In genomic region chr12:122834921-122835692, GRCh38 we compare ENCODE assay signal across 8 cellular contexts. TPM values are rescaled to one million over a fixed set of nuclear protein-coding genes. Genes with fewer than 3 reads are reported as not detected.
DNase-seq lines count a peak whose midpoint lies in the region; ATAC-seq and TF ChIP-seq lines count a peak whose summit lies in the region.

Gene HIP1R (plus strand): TSS chr12:122835457. CDS start chr12:122835551, 94 bp downstream.

- H2BK12ac ChIP-seq in mesenchymal stem cell (ENCODE audit: low read length in 2 of 2): peak within 1 kb of the TSS in 1 of 2 experiments; percentile 35

- in situ Hi-C loops in IMR-90 (cut with MboI; ENCODE audit: low sequenced_read_pairs): no loop called here

- peak within 1 kb of the TSS; percentile 7; the same call in 1 of the 2 replicates for H2AK5ac ChIP-seq in IMR-90 (ENCODE audit: low read depth, low read length)
- H2AK5ac ChIP-seq in mesenchymal stem cell (ENCODE audit: low read length, severe bottlenecking): no peak within 1 kb of the TSS

- BruUV-seq in IMR-90 (replicated peaks; lab: Mats Ljungman, UMichigan): no TSS peak

- H3K4me2 ChIP-seq in IMR-90 (ENCODE audit: low read depth, low read length) (peak within 1 kb of the TSS; percentile 98), mesenchymal stem cell (ENCODE audit: low read length, poor library complexity, severe bottlenecking) (peak within 1 kb of the TSS; percentile 91)

- peak within 1 kb of the TSS; percentile 90 for H2AFZ ChIP-seq in IMR-90 (replicated peaks; ENCODE audit: low read length, poor library complexity)
- H2AFZ ChIP-seq in mesenchymal stem cell (ENCODE audit: low read depth, low read length): peak within 1 kb of the TSS; percentile 94

- DNase-seq in IMR-90 (no peak), ecto neural progenitor cell (ENCODE audit: low spot score) (peak; percentile 78), mesenchymal stem cell (no peak), NCI-H1436 (lab: John Stamatoyannopoulos, UW) (no peak), kidney glomerular epithelial cell (lab: John Stamatoyannopoulos, UW) (no peak)
- peak; percentile 44 to 55 for DNase-seq in activated CD4-positive, alpha-beta T cell treated with anti-CD3 and anti-CD28 coated beads, Interleukin-2, amount 50 U/mL, for 4 hours
- DNase-seq in stimulated activated CD8-positive, alpha-beta memory T cell treated with anti-CD3 and anti-CD28 coated beads, Interleukin-15, amount 100 ng/mL, for 1 hour (ENCODE audit: low read depth): peak; percentile 20

- H3K56ac ChIP-seq in IMR-90 (ENCODE audit: extremely low read depth, insufficient read depth, low read length): no peak within 1 kb of the TSS

- H3K27ac ChIP-seq in IMR-90 (ENCODE audit: insufficient read depth, low read length) (peak within 1 kb of the TSS; percentile 18; the same call in 1 of the 2 replicates), mesenchymal stem cell (ENCODE audit: low read length, poor library complexity, severe bottlenecking) (peak within 1 kb of the TSS; percentile 88)

- dilution Hi-C loops in IMR-90 (cut with HindIII; ENCODE audit: low sequenced_read_pairs, unreplicated experiment): no loop called here

- peak within 1 kb of the TSS; percentile 36 for H3K9ac ChIP-seq in IMR-90 (ENCODE audit: low read depth, low read length)
- peak within 1 kb of the TSS; percentile 79 for H3K9ac ChIP-seq in mesenchymal stem cell (ENCODE audit: low read length)

- intact Hi-C loops in IMR-90 (cut with micrococcal nuclease): loop anchor here (2.0 kb wide), 1 partner anchor 42 kb away; no protein-coding TSS in a partner anchor

- H3K9me3 ChIP-seq in IMR-90 (ENCODE audit: control insufficient read depth, insufficient read depth, low read length) (peaks cover 3% of the 10 kb centered on the region), mesenchymal stem cell (ENCODE audit: control insufficient read depth, low read length) (no peaks in the 10 kb centered on the region)

- no peak within 1 kb of the TSS for H4K91ac ChIP-seq in IMR-90 (ENCODE audit: insufficient read depth, low read depth, low read length)
- no peak within 1 kb of the TSS for H4K91ac ChIP-seq in mesenchymal stem cell (ENCODE audit: low read length)

- ATAC-seq in GM18498 (IDR thresholded peaks at IDR 0.05; ENCODE audit: unreplicated experiment) (peak; percentile 53), IMR-90 (ENCODE audit: low read depth) (peak; percentile 74)

- peak within 1 kb of the TSS; percentile 73 for H3K14ac ChIP-seq in IMR-90 (replicated peaks; ENCODE audit: low read depth, low read length)
- peak within 1 kb of the TSS in 1 of 2 experiments; percentile 72 for H3K14ac ChIP-seq in mesenchymal stem cell (ENCODE audit: low read length in 2 of 2)

- peaks cover 10 to 29% of the 10 kb centered on the region in 2 experiments; a peak in 3 of 4 replicates for H3K79me1 ChIP-seq in IMR-90 (ENCODE audit: low read depth in 1 of 2, low read length in 2 of 2)
- H3K79me1 ChIP-seq in mesenchymal stem cell (replicated peaks; ENCODE audit: low read length, poor library complexity, severe bottlenecking): peaks cover 6% of the 10 kb centered on the region

- peaks cover 5% of the 10 kb centered on the region for H3K9me1 ChIP-seq in IMR-90 (ENCODE audit: insufficient read depth, low read length)

- peak within 1 kb of the TSS; percentile 52; the same call in 1 of the 2 replicates for H2BK20ac ChIP-seq in IMR-90 (ENCODE audit: low read depth, low read length)

- peak within 1 kb of the TSS; percentile 60 for H3K4ac ChIP-seq in IMR-90 (ENCODE audit: low read depth, low read length)
- peak within 1 kb of the TSS in 1 of 2 experiments; percentile 52 for H3K4ac ChIP-seq in mesenchymal stem cell (ENCODE audit: low read depth in 1 of 2, low read length in 2 of 2)

- TF ChIP-seq POLR2A in IMR-90 (IDR thresholded peaks at IDR 0.05; ENCODE audit: low read depth, low read length): no peak

- 0% methylated on average over 1 of the region's 76 CpGs; no CpG with 5 or more reads in 1 of the 2 experiments for WGBS in IMR-90 (ENCODE audit: extremely low coverage in 2 of 2, insufficient read length in 1 of 2), 2 experiments
- 2% methylated on average over 14 of the region's 76 CpGs for WGBS in mesenchymal stem cell

- H2AK9ac ChIP-seq in IMR-90 (replicated peaks; ENCODE audit: low read depth, low read length, poor library complexity): peak within 1 kb of the TSS; percentile 80

- POLR2A ChIA-PET in IMR-90 (lab: Charles Lee; ENCODE audit: unreplicated experiment): no interaction called here

- H3K4me3 ChIP-seq in IMR-90 (ENCODE audit: insufficient read depth, low read depth, low read length) (peak within 1 kb of the TSS; percentile 62), mesenchymal stem cell (ENCODE audit: insufficient read depth in 1 of 2, low read depth in 1 of 2, low read length in 2 of 2) (peak within 1 kb of the TSS; percentile 84 to 85)

- H3K4me1 ChIP-seq in IMR-90 (ENCODE audit: control insufficient read depth, insufficient read depth, low read length) (peaks cover 2% of the 10 kb centered on the region; the same call in 1 of the 2 replicates), mesenchymal stem cell (ENCODE audit: control insufficient read depth, insufficient read depth, low read depth, low read length) (peaks cover 15% of the 10 kb centered on the region)

- H4K20me1 ChIP-seq in IMR-90 (ENCODE audit: insufficient read depth, low read length): no peaks in the 10 kb centered on the region

- no peak within 1 kb of the TSS for H4K5ac ChIP-seq in IMR-90 (ENCODE audit: low read depth, low read length)

- H2BK15ac ChIP-seq in IMR-90 (ENCODE audit: low read depth, low read length) (0 out of 3 replicates have a peak within 1 kb of the TSS, but pooled peaks have one; percentile 3), mesenchymal stem cell (ENCODE audit: low read depth, poor library complexity, severe bottlenecking) (no peak within 1 kb of the TSS)

- no peaks in the 10 kb centered on the region for H3K36me3 ChIP-seq in IMR-90 (ENCODE audit: control insufficient read depth, insufficient read depth, low read length)
- peaks cover 0 to 8% of the 10 kb centered on the region in 2 experiments for H3K36me3 ChIP-seq in mesenchymal stem cell (ENCODE audit: control insufficient read depth in 1 of 2, insufficient read depth in 2 of 2, low read depth in 1 of 2, low read length in 2 of 2)

- TF ChIP-seq RAD21 in IMR-90 (IDR thresholded peaks at IDR 0.05; ENCODE audit: low read length): no peak

- H3K27me3 ChIP-seq in IMR-90 (ENCODE audit: control insufficient read depth, insufficient read depth, low read length) (no peaks in the 10 kb centered on the region), mesenchymal stem cell (ENCODE audit: control insufficient read depth in 1 of 2, insufficient read depth in 1 of 2, low read length in 2 of 2) (no peaks in the 10 kb centered on the region)

- CTCF ChIA-PET in IMR-90 (lab: Yijun Ruan, JAX): no interaction called here

- H2BK5ac ChIP-seq in IMR-90 (ENCODE audit: low read depth, low read length, poor library complexity, severe bottlenecking) (peak within 1 kb of the TSS; percentile 42), mesenchymal stem cell (ENCODE audit: low read depth, low read length, poor library complexity, severe bottlenecking) (peak within 1 kb of the TSS; percentile 0)

- peak within 1 kb of the TSS; percentile 98 for H3K23ac ChIP-seq in IMR-90 (ENCODE audit: low read depth, low read length)
- H3K23ac ChIP-seq in mesenchymal stem cell (ENCODE audit: low read length in 2 of 2): peak within 1 kb of the TSS in 1 of 2 experiments; percentile 31

- H2BK120ac ChIP-seq in IMR-90 (ENCODE audit: low read depth, low read length): peak within 1 kb of the TSS; percentile 54; the same call in 1 of the 2 replicates
- H2BK120ac ChIP-seq in mesenchymal stem cell (ENCODE audit: low read depth, low read length): no peak within 1 kb of the TSS

- no peak for TF ChIP-seq CTCF in IMR-90 (conservative IDR thresholded peaks at IDR 0.05; ENCODE audit: low read depth, low read length)

- H4K8ac ChIP-seq in IMR-90 (ENCODE audit: low read depth in 2 of 2, low read length in 2 of 2) (peak within 1 kb of the TSS in 1 of 2 experiments; percentile 52; a peak in 1 of 4 replicates), mesenchymal stem cell (ENCODE audit: low read length) (peak within 1 kb of the TSS; percentile 86)

- H3K18ac ChIP-seq in IMR-90 (ENCODE audit: low read depth, low read length) (no peak within 1 kb of the TSS), mesenchymal stem cell (ENCODE audit: low read depth in 1 of 2, low read length in 2 of 2) (peak within 1 kb of the TSS; percentile 65 to 95)

TF ChIP-seq in IMR-90, 13 proteins besides CTCF, POLR2A, EP300 and RAD21 (continues in another document):
- TF ChIP-seq FOS (IDR thresholded peaks at IDR 0.05; ENCODE audit: low read depth, low read length) (no peak), SMC3 (IDR thresholded peaks at IDR 0.05; ENCODE audit: low read depth, low read length) (no peak), MAFK (IDR thresholded peaks at IDR 0.05; ENCODE audit: low read depth, low read length) (no peak), BHLHE40 (IDR thresholded peaks at IDR 0.05; ENCODE audit: low read depth, low read length) (no peak), RCOR1 (IDR thresholded peaks at IDR 0.05; ENCODE audit: insufficient replicate concordance, low read length) (no peak), MXI1 (IDR thresholded peaks at IDR 0.05; ENCODE audit: borderline replicate concordance, low read depth, low read length) (no peak), USF2 (IDR thresholded peaks at IDR 0.05; ENCODE audit: low read depth, low read length) (no peak), NFE2L2 (IDR thresholded peaks at IDR 0.05; ENCODE audit: low read depth, low read length) (no peak)

RNA-seq across cellular contexts. Expression of gene HIP1R, which starts in this region (rescaled TPM):
- 9.7 and 13.8 TPM in 2 replicates for total RNA-seq in IMR-90 (2012; rRNA removed)
- polyA plus RNA-seq in IMR-90 (2012; rRNA removed): 18.5 and 20.7 TPM in 2 replicates
- 9.6 and 10.4 TPM in 2 replicates for polyA plus RNA-seq in IMR-90 (2012; cell fraction: cytosol; rRNA removed)
- polyA plus RNA-seq in IMR-90 (2012; cell fraction: nucleus; rRNA removed; ENCODE audit: low replicate concordance): 96.7 and 158 TPM in 2 replicates
- 4.6 TPM for polyA plus RNA-seq in mesenchymal stem cell (2013, experiment 1 of 2)
- polyA plus RNA-seq in mesenchymal stem cell (2013, experiment 2 of 2): 5.0 TPM

Comparison
In these comparisons a context has a peak if more than half of its experiments do, and no peak if none do; other contexts are left out.
1. DNase-seq: peak in activated CD4-positive, alpha-beta T cell treated with anti-CD3 and anti-CD28 coated beads, Interleukin-2, amount 50 U/mL, for 4 hours (2 of 2), ecto neural progenitor cell (single experiment) and stimulated activated CD8-positive, alpha-beta memory T cell treated with anti-CD3 and anti-CD28 coated beads, Interleukin-15, amount 100 ng/mL, for 1 hour (single experiment); none in IMR-90 (single experiment), mesenchymal stem cell (single experiment), NCI-H1436 (single experiment) and kidney glomerular epithelial cell (single experiment).